In the genomic region with DNA sequence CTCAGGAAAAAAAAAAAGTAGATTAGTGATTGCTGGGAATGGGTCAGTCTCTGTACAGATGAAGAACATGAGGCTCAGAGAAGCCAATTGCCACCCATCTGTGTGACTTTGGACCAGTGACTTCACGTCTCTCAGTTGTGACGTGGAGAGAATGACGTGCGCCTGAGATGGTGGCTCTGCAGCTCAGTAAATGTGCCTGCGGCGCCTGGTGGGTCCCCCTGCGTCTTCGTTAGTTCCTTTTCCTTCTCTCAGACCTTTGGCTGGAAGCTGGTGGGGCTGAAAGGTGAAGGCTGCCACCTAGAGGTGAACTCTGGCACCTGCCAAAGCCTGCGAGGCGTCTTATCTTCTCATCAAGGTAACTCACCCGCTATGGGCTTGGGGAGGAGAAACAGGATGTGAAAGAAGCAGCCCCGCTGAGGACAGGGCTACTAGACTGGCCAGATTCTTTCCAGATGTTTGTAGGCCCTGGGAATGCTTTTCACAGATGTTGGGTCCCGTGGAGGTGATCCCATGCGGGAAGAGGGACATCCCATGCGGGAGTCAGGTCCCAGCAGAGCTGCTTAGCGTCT, we compare ENCODE assay signal across 8 cellular contexts. TPM values are rescaled to one million over a fixed set of nuclear protein-coding genes. Genes with fewer than 3 reads are reported as not detected.
DNase-seq lines count a peak whose midpoint lies in the region; ATAC-seq and TF ChIP-seq lines count a peak whose summit lies in the region.

No MANE protein-coding gene starts in this region.

- no peaks in the 10 kb centered on the region for H3K79me2 ChIP-seq in parathyroid adenoma

- H2AFZ ChIP-seq in parathyroid adenoma: peak overlapping the region; percentile 55

- H3K4me3 ChIP-seq in parathyroid adenoma (ENCODE audit: low read depth, low read length) (no peak overlapping the region), tibial nerve (peak overlapping the region in 3 of 4 donors; percentile 1 to 19 (median 17))

- no peak for TF ChIP-seq POLR2A in tibial nerve (IDR thresholded peaks at IDR 0.05)

- H3K27ac ChIP-seq in parathyroid adenoma (no peak overlapping the region), tibial nerve (no peak overlapping the region)

- TF ChIP-seq CTCF in parathyroid adenoma (IDR thresholded peaks at IDR 0.05): peak; percentile 80
- peak; percentile 87 to 95 (median 89) for TF ChIP-seq CTCF in tibial nerve (IDR thresholded peaks at IDR 0.05)

- DNase-seq in GF-D8 (lab: John Stamatoyannopoulos, UW): peak; percentile 84
- DNase-seq in NCI-H1092 (lab: John Stamatoyannopoulos, UW): peak; percentile 92
- DNase-seq in SK-MEL-5 (ENCODE audit: low read depth, low spot score): peak; percentile 92
- DNase-seq in activated gamma-delta T cell treated with Interleukin-2 at 50 U/mL for 16 hours: peak; percentile 90
- DNase-seq in globus pallidus (ENCODE audit: low spot score): peak; percentile 79
- DNase-seq in tibial nerve (ENCODE audit: low spot score in 2 of 2): peak; percentile 72 to 87

- no peaks in the 10 kb centered on the region for H3K9me3 ChIP-seq in parathyroid adenoma (ENCODE audit: control insufficient read depth, low read length)
- no peaks in the 10 kb centered on the region for H3K9me3 ChIP-seq in tibial nerve

- in situ Hi-C loops in SK-MEL-5 (cut with HindIII; ENCODE audit: low pct_unique_long_range_greater_than_20kb, low sequenced_read_pairs): no loop called here

- H3K4me2 ChIP-seq in parathyroid adenoma (ENCODE audit: low read length): peak overlapping the region; percentile 1

- WGBS in tibial nerve, 2 donors: 9 to 10% methylated on average over 16 of the region's 16 CpGs

- H3K9ac ChIP-seq in parathyroid adenoma: no peak overlapping the region

- H3K27me3 ChIP-seq in parathyroid adenoma (ENCODE audit: control insufficient read depth, insufficient read depth, low read length): no peaks in the 10 kb centered on the region
- no peaks in the 10 kb centered on the region for H3K27me3 ChIP-seq in tibial nerve

- H3K4me1 ChIP-seq in parathyroid adenoma (no peaks in the 10 kb centered on the region), tibial nerve (peaks cover 0 to 15% (median 5%) of the 10 kb centered on the region in 4 donors)

- no peaks in the 10 kb centered on the region for H3K36me3 ChIP-seq in parathyroid adenoma (ENCODE audit: control insufficient read depth, insufficient read depth, low read length)
- no peaks in the 10 kb centered on the region for H3K36me3 ChIP-seq in tibial nerve

- TF ChIP-seq EP300 in tibial nerve (IDR thresholded peaks at IDR 0.05): peak in 1 of 2 donors; percentile 23

- ATAC-seq in HG02610 (IDR thresholded peaks at IDR 0.05; ENCODE audit: unreplicated experiment): peak; percentile 87

RNA-seq across cellular contexts. Expression of gene E2F2, which starts 8.7 kb away (rescaled TPM):
- 3.8 and 4.1 TPM in 2 replicates for total RNA-seq in SK-MEL-5 (2014; rRNA removed; shearing (Covaris generic))
- 5.6 and 6.4 TPM in 2 replicates for polyA plus RNA-seq in SK-MEL-5 (2015; cell fraction: cytosol; rRNA removed)
- polyA plus RNA-seq in SK-MEL-5 (2015; cell fraction: nucleus; rRNA removed): 5.2 and 7.0 TPM in 2 replicates
- under 1 TPM in 3 of 4 donors, not detected in 1; 0.20 to 0.30 (median 0.21) TPM for total RNA-seq in tibial nerve

RNA-seq across cellular contexts. Expression of gene ID3, which starts 19.5 kb away (rescaled TPM):
- 23.5 and 37.3 TPM in 2 replicates for total RNA-seq in SK-MEL-5 (2014; rRNA removed; shearing (Covaris generic))
- 127 and 171 TPM in 2 replicates for polyA plus RNA-seq in SK-MEL-5 (2015; cell fraction: cytosol; rRNA removed)
- 44.0 and 75.4 TPM in 2 replicates for polyA plus RNA-seq in SK-MEL-5 (2015; cell fraction: nucleus; rRNA removed)
- total RNA-seq in tibial nerve: 100 to 1,000 TPM; 263 to 369 (median 312) TPM

RNA-seq across cellular contexts. Expression of gene ASAP3, which starts 55.8 kb away (rescaled TPM):
- total RNA-seq in SK-MEL-5 (2014; rRNA removed; shearing (Covaris generic)): 7.0 and 7.1 TPM in 2 replicates
- 6.7 and 10.1 TPM in 2 replicates for polyA plus RNA-seq in SK-MEL-5 (2015; cell fraction: cytosol; rRNA removed)
- polyA plus RNA-seq in SK-MEL-5 (2015; cell fraction: nucleus; rRNA removed): 18.8 and 24.5 TPM in 2 replicates
- total RNA-seq in tibial nerve: 100 to 1,000 TPM in 2 of 4 donors, 10 to 100 TPM in 2; 79.8 to 140 (median 117) TPM
